ENCODE assay signal across 1 cellular context in genomic region chr4:151604238-151604637, GRCh38.
TF ChIP-seq lines count a peak whose summit lies in the region.

No MANE protein-coding gene starts in this region.

TF ChIP-seq in SK-N-SH, 30 proteins besides CTCF, POLR2A, EP300 and RAD21 (continued from another document):
- no peak for TF ChIP-seq USF1 (IDR thresholded peaks at IDR 0.05; ENCODE audit: borderline replicate concordance, low read depth)
- peak; percentile 7; the same call in 1 of the 2 replicates for TF ChIP-seq NFIC (IDR thresholded peaks at IDR 0.05; ENCODE audit: borderline replicate concordance)
- TF ChIP-seq GABPA (IDR thresholded peaks at IDR 0.05; ENCODE audit: low read depth) = no peak
